13 cellular contexts compared by ENCODE assay signal in genomic region chr11:111376453-111376871, GRCh38. TPM values are rescaled to one million over a fixed set of nuclear protein-coding genes. Genes with fewer than 3 reads are reported as not detected.
DNase-seq lines count a peak whose midpoint lies in the region; ATAC-seq and TF ChIP-seq lines count a peak whose summit lies in the region.
"Had no signal": no experiment of that assay in that cellular context is flagged by ENCODE, and none has a peak within 500 bp of the region (broad histone marks: within the 10 kb centered on the region; RNA-seq: fewer than 3 reads in every experiment).

No MANE protein-coding gene starts in this region.

- peak overlapping the region; percentile 85 for H3K4me3 ChIP-seq in OCI-LY3 (ENCODE audit: low read length)
- H3K4me3 ChIP-seq: SK-N-MC had no signal

- H3K9me3 ChIP-seq in OCI-LY3 (ENCODE audit: insufficient read depth, low read length): no peaks in the 10 kb centered on the region

- TF ChIP-seq CTCF in OCI-LY3 (IDR thresholded peaks at IDR 0.05; ENCODE audit: low read depth, low read length) (no peak), omental fat pad (IDR thresholded peaks at IDR 0.05) (no peak)

- peaks cover 70% of the 10 kb centered on the region for H3K36me3 ChIP-seq in OCI-LY3 (replicated peaks; ENCODE audit: low read depth, low read length)

- H3K4me1 ChIP-seq in OCI-LY3 (ENCODE audit: low read length): peaks cover 81% of the 10 kb centered on the region

- no peak overlapping the region for H2AFZ ChIP-seq in OCI-LY3 (ENCODE audit: low read depth, low read length)

- H3K4me2 ChIP-seq in OCI-LY3 (ENCODE audit: low read length): peak overlapping the region; percentile 94

- H3K9ac ChIP-seq in OCI-LY3 (ENCODE audit: low read length): peak overlapping the region; percentile 96

- no peaks in the 10 kb centered on the region for H3K27me3 ChIP-seq in OCI-LY3 (ENCODE audit: low read depth, low read length)

- DNase-seq in Daoy (ENCODE audit: low read depth): peak; percentile 35
- DNase-seq in left lobe of liver (ENCODE audit: low spot score): no peak
- no peak for DNase-seq in cerebellum (ENCODE audit: low spot score)
- no peak for DNase-seq in omental fat pad (ENCODE audit: low spot score)
- DNase-seq in HCEC 1CT: no peak
- DNase-seq: H9, mesenchymal stem cell, MV-4-11, NCI-H524 treated with DMSO at 0.1 percent for 48 hours had no signal

- H3K27ac ChIP-seq in OCI-LY3 (ENCODE audit: low read length): peak overlapping the region; percentile 99
- H3K27ac ChIP-seq: SK-N-MC had no signal

- H3K79me2 ChIP-seq in OCI-LY3 (ENCODE audit: low read length): peaks cover 97% of the 10 kb centered on the region

- no peaks in the 10 kb centered on the region for H4K20me1 ChIP-seq in OCI-LY3 (ENCODE audit: insufficient read depth, low read length)

- ATAC-seq in GM18868 (IDR thresholded peaks at IDR 0.05; ENCODE audit: unreplicated experiment) (peak; percentile 33), left lobe of liver (peak; percentile 66), GM19328 (IDR thresholded peaks at IDR 0.05; ENCODE audit: unreplicated experiment) (no peak), omental fat pad (ENCODE audit: low FRiP score) (no peak)

RNA-seq across cellular contexts. Expression of gene POU2AF1, which starts 2.6 kb away (rescaled TPM):
- total RNA-seq in Daoy (2014; rRNA removed; shearing (Covaris generic)): not detected in 2 replicates
- total RNA-seq in left lobe of liver: 0.38 TPM
- total RNA-seq in cerebellum: 0.36 TPM
- 1 to 10 TPM in 2 of 4 donors, under 1 TPM in 1, not detected in 1; 0.69 to 2.2 (median 1.9) TPM for total RNA-seq in omental fat pad
- total RNA-seq: H9 had no signal

Comparison
In these comparisons a context has a peak if more than half of its experiments do, and no peak if none do; other contexts are left out.
1. ATAC-seq: peak in GM18868 (single experiment) and left lobe of liver (single experiment); none in GM19328 (single experiment) and omental fat pad (single experiment).